In the genomic region with DNA sequence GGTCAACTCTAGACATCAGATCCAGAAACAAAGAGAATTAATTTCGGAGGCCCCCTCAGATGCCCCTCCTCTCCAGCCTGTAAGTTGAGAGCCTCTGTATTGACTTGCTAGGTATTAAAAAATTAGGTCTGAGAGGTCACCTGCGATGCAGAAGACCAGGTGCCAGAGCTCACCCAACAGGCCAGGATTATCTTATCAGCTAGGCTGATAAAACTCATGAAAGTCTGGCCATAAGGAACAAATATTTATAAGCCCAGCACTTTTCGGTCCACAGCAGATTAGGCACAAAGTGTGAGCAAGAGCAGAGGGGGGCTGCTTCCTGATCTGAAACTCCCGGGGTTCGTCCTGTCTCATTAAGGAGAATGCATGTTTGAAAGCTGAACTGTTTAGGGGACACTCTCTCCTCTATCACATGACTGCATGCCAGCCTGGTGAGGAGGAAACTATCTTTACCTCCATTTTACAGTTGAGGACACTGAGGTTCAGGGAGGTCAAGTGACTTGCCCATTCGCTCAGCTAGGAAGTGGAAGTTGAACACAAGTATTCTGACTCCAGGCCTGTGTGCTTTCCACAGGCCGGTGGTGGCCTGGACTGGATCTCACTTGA, we compare ENCODE assay signal across 23 cellular contexts. TPM values are rescaled to one million over a fixed set of nuclear protein-coding genes. Genes with fewer than 3 reads are reported as not detected.
DNase-seq lines count a peak whose midpoint lies in the region; ATAC-seq and TF ChIP-seq lines count a peak whose summit lies in the region.
"Had no signal": no experiment of that assay in that cellular context is flagged by ENCODE, and none has a peak within 500 bp of the region (broad histone marks: within the 10 kb centered on the region; RNA-seq: fewer than 3 reads in every experiment).

No MANE protein-coding gene starts in this region.

- H3F3A ChIP-seq in neural progenitor cell (ENCODE audit: low read depth): peaks cover 16% of the 10 kb centered on the region

- peaks cover 37% of the 10 kb centered on the region for H3K4me1 Mint-ChIP-seq in endodermal cell
- H3K4me1 Mint-ChIP-seq in neural progenitor cell: peaks cover 26% of the 10 kb centered on the region
- H3K4me1 Mint-ChIP-seq: CD4-positive, alpha-beta memory T cell had no signal

- H3K9ac ChIP-seq in endodermal cell (ENCODE audit: extremely low read depth, low read length, poor library complexity, severe bottlenecking) (no peak overlapping the region), neural progenitor cell (no peak overlapping the region)

- H3K4me2 ChIP-seq in neural progenitor cell: no peak overlapping the region

- no peaks in the 10 kb centered on the region for H4K20me1 ChIP-seq in neural progenitor cell (ENCODE audit: low read depth)

- H3K9me3 Mint-ChIP-seq in endodermal cell (peaks cover 19% of the 10 kb centered on the region), neural progenitor cell (peaks cover 4% of the 10 kb centered on the region)
- H3K9me3 Mint-ChIP-seq: CD4-positive, alpha-beta memory T cell had no signal

- H3K27me3 Mint-ChIP-seq in endodermal cell (ENCODE audit: insufficient read depth) (peaks cover 9% of the 10 kb centered on the region), neural progenitor cell (ENCODE audit: insufficient read depth, low read depth) (peaks cover 9% of the 10 kb centered on the region)

- intact Hi-C loops in spleen (cut with DNase I; ENCODE audit: low total_unique reads) (no loop called here), lower lobe of right lung (cut with DNase I) (no loop called here)

- no peaks in the 10 kb centered on the region for H3K79me2 ChIP-seq in neural progenitor cell (ENCODE audit: low read depth)

- H2AFZ ChIP-seq in neural progenitor cell (replicated peaks): no peak overlapping the region

- WGBS in endodermal cell (ENCODE audit: insufficient coverage in 1 of 2, insufficient read length in 1 of 2), 2 experiments: 46 to 86% methylated on average over 7 of the region's 7 CpGs
- 73 to 84% (median 79%) methylated on average over 6 to 7 of the region's 7 CpGs for WGBS in spleen, 5 donors

- H3K4me3 Mint-ChIP-seq in endodermal cell (peak overlapping the region; percentile 35), neural progenitor cell (no peak overlapping the region)
- H3K4me3 Mint-ChIP-seq: CD4-positive, alpha-beta memory T cell had no signal

- TF ChIP-seq POLR2A in spleen (IDR thresholded peaks at IDR 0.05): no peak

- DNase-seq in WERI-Rb-1 (peak; percentile 31), endodermal cell (no peak), neural progenitor cell (ENCODE audit: low spot score) (no peak), spleen (peak; percentile 41), kidney tubule cell (ENCODE audit: low spot score) (no peak), lower lobe of right lung (no peak), NCI-H1930 (lab: John Stamatoyannopoulos, UW) (no peak)
- no peak for DNase-seq in stimulated activated CD4-positive, alpha-beta T cell treated with anti-CD3 and anti-CD28 coated beads, Interleukin-4, amount 100 ng/mL, for 1 hour
- DNase-seq: Caco-2; CD4-positive, alpha-beta memory T cell; DMS 273 treated with DMSO at 0.1 percent for 48 hours; DMS79 treated with DMSO at 0.1 percent for 48 hours; H7; KBM-7; MM.1S; NCI-H1092 treated with DMSO at 0.1 percent for 48 hours; NCI-H146; NCI-H2081 treated with DMSO at 0.1 percent for 48 hours; NCI-H2171 treated with DMSO at 0.1 percent for 48 hours; NCI-H446; OCI-M1; SJCRH30 had no signal

- H3K4me3 ChIP-seq in WERI-Rb-1 (ENCODE audit: low read depth, low read length) (no peak overlapping the region), endodermal cell (ENCODE audit: low read length) (no peak overlapping the region), neural progenitor cell (no peak overlapping the region), spleen (no peak overlapping the region), lower lobe of right lung (no peak overlapping the region)
- H3K4me3 ChIP-seq: SJCRH30 had no signal

- TF ChIP-seq CTCF in WERI-Rb-1 (IDR thresholded peaks at IDR 0.05; ENCODE audit: low read depth, low read length) (no peak), endodermal cell (conservative IDR thresholded peaks at IDR 0.05) (no peak), neural progenitor cell (IDR thresholded peaks at IDR 0.05) (no peak), spleen (IDR thresholded peaks at IDR 0.05 in 8 of 11, conservative IDR thresholded peaks at IDR 0.05 in 3 of 11) (no peak), lower lobe of right lung (IDR thresholded peaks at IDR 0.05) (no peak)

- no peaks in the 10 kb centered on the region for H3K27me3 ChIP-seq in WERI-Rb-1 (ENCODE audit: insufficient read depth, low read depth, severe bottlenecking)
- H3K27me3 ChIP-seq in endodermal cell (ENCODE audit: control insufficient read depth, insufficient read depth, low read length, poor library complexity, severe bottlenecking): no peaks in the 10 kb centered on the region
- no peaks in the 10 kb centered on the region for H3K27me3 ChIP-seq in neural progenitor cell
- peaks cover 0 to 30% (median 0%) of the 10 kb centered on the region in 7 donors for H3K27me3 ChIP-seq in spleen (replicated peaks in 1 of 7)
- H3K27me3 ChIP-seq in lower lobe of right lung (ENCODE audit: low read depth): peaks cover 14% of the 10 kb centered on the region

- peak overlapping the region; percentile 37 for H3K27ac Mint-ChIP-seq in endodermal cell
- peak overlapping the region; percentile 66 for H3K27ac Mint-ChIP-seq in neural progenitor cell
- H3K27ac Mint-ChIP-seq: CD4-positive, alpha-beta memory T cell had no signal

- peaks cover 7% of the 10 kb centered on the region for H3K36me3 Mint-ChIP-seq in endodermal cell (ENCODE audit: low read depth)
- H3K36me3 Mint-ChIP-seq in neural progenitor cell: no peaks in the 10 kb centered on the region
- H3K36me3 Mint-ChIP-seq: CD4-positive, alpha-beta memory T cell had no signal

- H3K36me3 ChIP-seq in WERI-Rb-1 (no peaks in the 10 kb centered on the region), endodermal cell (ENCODE audit: control insufficient read depth, insufficient read depth, low read length) (no peaks in the 10 kb centered on the region), neural progenitor cell (no peaks in the 10 kb centered on the region), spleen (no peaks in the 10 kb centered on the region), lower lobe of right lung (no peaks in the 10 kb centered on the region)
- H3K36me3 ChIP-seq: SJCRH30 had no signal

- no peak for ATAC-seq in lower lobe of right lung
- ATAC-seq: HepG2 had no signal

- H3K9me3 ChIP-seq in WERI-Rb-1 (ENCODE audit: severe bottlenecking) (no peaks in the 10 kb centered on the region), endodermal cell (ENCODE audit: control insufficient read depth, low read length) (no peaks in the 10 kb centered on the region), neural progenitor cell (ENCODE audit: low read depth) (no peaks in the 10 kb centered on the region), spleen (no peaks in the 10 kb centered on the region), lower lobe of right lung (no peaks in the 10 kb centered on the region)
- H3K9me3 ChIP-seq: Caco-2, SJCRH30 had no signal

- peak overlapping the region; percentile 63 for H3K27ac ChIP-seq in WERI-Rb-1
- H3K27ac ChIP-seq in endodermal cell (ENCODE audit: low read depth, low read length): no peak overlapping the region
- H3K27ac ChIP-seq in neural progenitor cell: no peak overlapping the region
- no peak overlapping the region for H3K27ac ChIP-seq in spleen
- H3K27ac ChIP-seq in lower lobe of right lung: no peak overlapping the region
- H3K27ac ChIP-seq: SJCRH30 had no signal

- H3K4me1 ChIP-seq in endodermal cell (ENCODE audit: control insufficient read depth, insufficient read depth, low read length): peaks cover 16% of the 10 kb centered on the region
- peaks cover 28% of the 10 kb centered on the region for H3K4me1 ChIP-seq in neural progenitor cell
- peaks cover 10 to 18% (median 13%) of the 10 kb centered on the region in 6 donors for H3K4me1 ChIP-seq in spleen
- peaks cover 1% of the 10 kb centered on the region for H3K4me1 ChIP-seq in lower lobe of right lung

RNA-seq across cellular contexts. Expression of a gene that starts 39.4 kb away (rescaled TPM):
- 10 to 100 TPM; 61.3 to 86.5 TPM for total RNA-seq in endodermal cell
- 76.3 TPM for polyA plus RNA-seq in endodermal cell (2013, experiment 1 of 2)
- polyA plus RNA-seq in endodermal cell (2013, experiment 2 of 2): 65.0 TPM
- total RNA-seq in neural progenitor cell (ENCODE audit: low replicate concordance): 73.9 and 88.1 TPM in 2 replicates
- total RNA-seq in spleen: 10 to 100 TPM; 16.5 to 22.6 (median 19.0) TPM
- polyA plus RNA-seq in spleen: 10 to 100 TPM; 36.2 to 42.1 (median 38.1) TPM
- total RNA-seq in lower lobe of right lung: 23.5 TPM

Comparison
In these comparisons a context has a peak if more than half of its experiments do, and no peak if none do; other contexts are left out.
1. DNase-seq: peak in WERI-Rb-1 (single experiment) and spleen (single experiment); none in endodermal cell (single experiment), neural progenitor cell (single experiment), kidney tubule cell (single experiment), lower lobe of right lung (single experiment), stimulated activated CD4-positive, alpha-beta T cell treated with anti-CD3 and anti-CD28 coated beads, Interleukin-4, amount 100 ng/mL, for 1 hour (single experiment) and NCI-H1930 (0 of 2).